In the genomic region with DNA sequence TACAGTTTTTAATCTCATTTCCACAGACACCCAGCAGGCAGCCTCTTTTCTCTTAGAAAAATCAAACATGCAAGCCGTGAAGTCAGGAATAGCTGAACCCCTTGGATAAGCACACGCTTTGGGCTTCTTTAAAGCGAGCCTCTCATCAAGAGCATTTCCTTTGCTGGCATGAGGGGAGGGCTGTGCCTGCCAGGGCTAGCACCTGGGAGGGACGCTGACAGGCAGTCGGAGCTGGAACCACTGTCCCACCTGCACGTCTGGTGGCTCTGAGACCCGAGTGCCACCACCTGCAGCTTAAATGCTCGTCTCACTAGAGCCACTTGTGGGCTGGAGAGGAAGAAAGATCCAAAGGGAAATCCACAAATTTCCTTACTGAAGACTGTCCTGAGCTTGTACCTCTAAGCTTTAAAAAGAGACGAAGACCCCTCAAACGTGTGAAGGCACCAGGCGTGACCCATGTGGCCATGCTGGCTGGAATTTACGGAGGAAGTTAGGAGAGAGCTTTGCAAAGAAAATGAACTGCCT, we compare ENCODE assay signal across 16 cellular contexts. TPM values are rescaled to one million over a fixed set of nuclear protein-coding genes. Genes with fewer than 3 reads are reported as not detected.
DNase-seq lines count a peak whose midpoint lies in the region; ATAC-seq, FAIRE-seq and TF ChIP-seq lines count a peak whose summit lies in the region.
"Had no signal": no experiment of that assay in that cellular context is flagged by ENCODE, and none has a peak within 500 bp of the region (broad histone marks: within the 10 kb centered on the region; RNA-seq: fewer than 3 reads in every experiment).

No MANE protein-coding gene starts in this region.

- H3K4me1 Mint-ChIP-seq in CD4-positive, alpha-beta memory T cell = peaks cover 14 to 24% (median 18%) of the 10 kb centered on the region in 4 donors

- no peak overlapping the region for H2BK15ac ChIP-seq in H1 (ENCODE audit: low read length)

- TF ChIP-seq POLR2A in H1 (IDR thresholded peaks at IDR 0.05; ENCODE audit: control extremely low read depth in 1 of 2, low read depth in 2 of 2, low read length in 2 of 2) (no peak), GM12892 (IDR thresholded peaks at IDR 0.05; ENCODE audit: low read depth, low read length) (no peak)

- CTCF ChIA-PET in CD4-positive, alpha-beta memory T cell (lab: Charles Lee; ENCODE audit: partially characterized antibody) = interaction anchor here (0.6 to 2.6 kb wide), 6 partner anchors 10 to 86 kb away, joined by 3 to 10 read pairs (median 4); a partner anchor contains a TSS
- CTCF ChIA-PET in H1 (lab: Charles Lee; ENCODE audit: partially characterized antibody) = interaction anchor here (1.3 to 2.4 kb wide), 4 partner anchors 10 to 345 kb away, joined by 4 to 8 read pairs (median 5); no protein-coding TSS in a partner anchor

- no peak for TF ChIP-seq EP300 in H1 (IDR thresholded peaks at IDR 0.05; ENCODE audit: borderline replicate concordance in 1 of 2, low read depth in 2 of 2, low read length in 2 of 2)

- H4K5ac ChIP-seq in H1 (ENCODE audit: insufficient read length, low read depth, low read length) = no peak overlapping the region

- no peak overlapping the region; the same call in 1 of the 2 replicates for H3K18ac ChIP-seq in H1 (ENCODE audit: extremely low read depth, low read length)

- ATAC-seq in GM18907 (IDR thresholded peaks at IDR 0.05; ENCODE audit: unreplicated experiment) (peak; percentile 26), HG03442 (IDR thresholded peaks at IDR 0.05; ENCODE audit: unreplicated experiment) (no peak)
- ATAC-seq: K562 had no signal

- no peak overlapping the region for H2BK12ac ChIP-seq in H1 (ENCODE audit: low read depth, low read length)

- H3K9ac ChIP-seq in H1 (replicated peaks in 1 of 4; ENCODE audit: extremely low read depth in 1 of 4, low read depth in 3 of 4, low read length in 3 of 4) = no peak overlapping the region
- H3K9ac ChIP-seq: BLaER1 had no signal

- H2BK20ac ChIP-seq in H1 (ENCODE audit: low read length) = no peak overlapping the region

- peaks cover 18% of the 10 kb centered on the region for H3K4me1 ChIP-seq in CD4-positive, alpha-beta memory T cell (ENCODE audit: insufficient read depth, low read length)
- H3K4me1 ChIP-seq in H1 (replicated peaks in 1 of 4; ENCODE audit: control insufficient read depth in 3 of 4, insufficient read depth in 4 of 4, low read length in 3 of 4) = no peaks in the 10 kb centered on the region; a peak in 2 of 7 replicates
- H3K4me1 ChIP-seq: BLaER1 had no signal

- H3K27me3 ChIP-seq in CD4-positive, alpha-beta memory T cell (ENCODE audit: insufficient read depth, low read length) = no peaks in the 10 kb centered on the region
- no peaks in the 10 kb centered on the region for H3K27me3 ChIP-seq in H1 (replicated peaks in 1 of 4; ENCODE audit: control insufficient read depth in 3 of 4, extremely low read depth in 1 of 4, insufficient read depth in 3 of 4, low read length in 3 of 4)
- H3K27me3 ChIP-seq: BLaER1 had no signal

- intact Hi-C loops in CD4-positive, alpha-beta memory T cell (cut with micrococcal nuclease) = no loop called here

- H4K8ac ChIP-seq in H1 (ENCODE audit: extremely low read depth, insufficient read depth, low read length) = no peak overlapping the region

- no peak overlapping the region for H3K4me2 ChIP-seq in H1 (ENCODE audit: insufficient read depth in 1 of 2, low read depth in 2 of 2, low read length in 2 of 2)
- H3K4me2 ChIP-seq: BLaER1 had no signal

- H3K14ac ChIP-seq in H1 (ENCODE audit: insufficient read length) = no peak overlapping the region

- TF ChIP-seq CTCF in H1 (IDR thresholded peaks at IDR 0.05; ENCODE audit: control extremely low read depth in 1 of 3, insufficient read depth in 1 of 3, low read depth in 1 of 3, low read length in 3 of 3) = no peak

- no peak overlapping the region for H3K4ac ChIP-seq in H1 (replicated peaks; ENCODE audit: insufficient read length, low read depth, low read length)

- no peaks in the 10 kb centered on the region for H3K27me3 Mint-ChIP-seq in CD4-positive, alpha-beta memory T cell

- peak overlapping the region; percentile 20 for H3K27ac ChIP-seq in CD4-positive, alpha-beta memory T cell (ENCODE audit: low read depth, low read length)
- H3K27ac ChIP-seq in H1 (ENCODE audit: low read depth, low read length) = no peak overlapping the region
- H3K27ac ChIP-seq: BLaER1 had no signal

- H2AFZ ChIP-seq in H1 (ENCODE audit: low read length) = no peak overlapping the region

- H2BK5ac ChIP-seq in H1 (ENCODE audit: low read depth, low read length) = no peak overlapping the region

- H3K9me3 ChIP-seq in CD4-positive, alpha-beta memory T cell (ENCODE audit: control insufficient read depth in 1 of 2, low read length in 2 of 2) = no peaks in the 10 kb centered on the region
- H3K9me3 ChIP-seq in H1 (ENCODE audit: insufficient read depth in 2 of 2, low read depth in 1 of 2, low read length in 1 of 2) = no peaks in the 10 kb centered on the region
- H3K9me3 ChIP-seq: BLaER1, prostate gland had no signal

- H3K79me2 ChIP-seq in H1 (ENCODE audit: control insufficient read depth in 1 of 2, insufficient read depth in 2 of 2, low read length in 2 of 2) = no peaks in the 10 kb centered on the region

- peak overlapping the region; percentile 42 to 94 (median 91) for H3K27ac Mint-ChIP-seq in CD4-positive, alpha-beta memory T cell

- H3K36me3 ChIP-seq in CD4-positive, alpha-beta memory T cell (ENCODE audit: insufficient read depth, low read length) = peaks cover 5% of the 10 kb centered on the region
- peaks cover 2 to 13% (median 7%) of the 10 kb centered on the region in 4 experiments for H3K36me3 ChIP-seq in H1 (ENCODE audit: control insufficient read depth in 2 of 4, insufficient read depth in 4 of 4, low read length in 3 of 4)
- H3K36me3 ChIP-seq: prostate gland had no signal

- no peak overlapping the region for H2BK120ac ChIP-seq in H1 (replicated peaks; ENCODE audit: low read depth, low read length)

- H3K9me3 Mint-ChIP-seq in CD4-positive, alpha-beta memory T cell = no peaks in the 10 kb centered on the region

- no peak overlapping the region for H3K56ac ChIP-seq in H1 (replicated peaks; ENCODE audit: insufficient read length, low read depth, low read length)

- H3K36me3 Mint-ChIP-seq in CD4-positive, alpha-beta memory T cell = peaks cover 22 to 29% of the 10 kb centered on the region in 2 donors

- no peak overlapping the region for H3K23ac ChIP-seq in H1 (ENCODE audit: insufficient read length)

- H3K4me3 Mint-ChIP-seq in CD4-positive, alpha-beta memory T cell = peak overlapping the region in 7 of 8 donors; percentile 43 to 82 (median 71)

- H4K20me1 ChIP-seq in H1 (replicated peaks in 1 of 2; ENCODE audit: control insufficient read depth in 1 of 2, insufficient read depth in 2 of 2, low read length in 2 of 2) = peaks cover 0 to 3% of the 10 kb centered on the region in 2 experiments

- 86% methylated on average over 12 of the region's 12 CpGs; no CpG with 5 or more reads in 1 of the 2 experiments for WGBS in H1 (ENCODE audit: extremely low coverage in 1 of 2, insufficient coverage in 1 of 2, insufficient read length in 1 of 2, insufficient replicate concordance in 2 of 2, low coverage in 1 of 2, low lambda C conversion rate in 2 of 2, missing lambda C conversion rate in 1 of 2), 2 experiments

- POLR2A ChIA-PET in CD4-positive, alpha-beta memory T cell (lab: Charles Lee; ENCODE audit: partially characterized antibody) = interaction anchor here (0.9 to 2.4 kb wide), 6 partner anchors 8 to 180 kb away, joined by 3 to 8 read pairs (median 5); a partner anchor contains a TSS
- POLR2A ChIA-PET in H1 (lab: Charles Lee; ENCODE audit: partially characterized antibody) = interaction anchor here (1.6 kb wide), 1 partner anchor 10 kb away, joined by 4 read pairs; a partner anchor contains a TSS

- no peak for FAIRE-seq in H1 (lab: Jason Lieb, UNC)
- no peak for FAIRE-seq in GM12892 (lab: Jason Lieb, UNC)
- FAIRE-seq: K562, keratinocyte had no signal

- H3K4me3 ChIP-seq in CD4-positive, alpha-beta memory T cell (ENCODE audit: low read length in 2 of 2) = no peak overlapping the region
- H3K4me3 ChIP-seq in H1 (ENCODE audit: extremely low read depth in 1 of 4, insufficient read depth in 2 of 4, low read depth in 3 of 4, low read length in 4 of 4) = no peak overlapping the region
- H3K4me3 ChIP-seq: BLaER1, K562, prostate gland had no signal

- no peaks in the 10 kb centered on the region for H3K79me1 ChIP-seq in H1 (ENCODE audit: low read depth, low read length)

- TF ChIP-seq RAD21 in H1 (IDR thresholded peaks at IDR 0.05 in 1 of 2, conservative IDR thresholded peaks at IDR 0.05 in 1 of 2; ENCODE audit: low read depth in 2 of 2, low read length in 2 of 2) = no peak

- H3K23me2 ChIP-seq in H1 (ENCODE audit: low read depth, low read length) = no peaks in the 10 kb centered on the region

- DNase-seq in CD4-positive, alpha-beta memory T cell = no peak
- DNase-seq in SHP77 treated with DMSO at 0.1 percent for 48 hours (lab: John Stamatoyannopoulos, UW) (peak; percentile 33), H1 (ENCODE audit: low read depth in 1 of 2, low spot score in 2 of 2) (no peak), NCI-H748 (lab: John Stamatoyannopoulos, UW; ENCODE audit: unreplicated experiment) (no peak), NCI-H1436 (lab: John Stamatoyannopoulos, UW) (no peak), GM12892 (ENCODE audit: insufficient read length) (no peak)
- DNase-seq: erythroblast; NCI-H526; stimulated activated CD4-positive, alpha-beta T cell treated with anti-CD3 and anti-CD28 coated beads, Interleukin-1b, Interleukin-23, amount 100 ng/mL, for 48 hours; stimulated activated CD8-positive, alpha-beta memory T cell treated with anti-CD3 and anti-CD28 coated beads, Interleukin-4, amount 100 ng/mL, for 48 hours had no signal

- H2AK5ac ChIP-seq in H1 (ENCODE audit: low read depth, low read length) = no peak overlapping the region

- no peak overlapping the region for H4K91ac ChIP-seq in H1 (replicated peaks; ENCODE audit: insufficient read length, low read length)

TF ChIP-seq in H1, 55 proteins besides CTCF, POLR2A, EP300 and RAD21 (continues in another document):
- TF ChIP-seq POLR2AphosphoS5 (IDR thresholded peaks at IDR 0.05; ENCODE audit: low read depth, low read length) = 0 out of 2 replicates have a peak, but pooled peaks have one; percentile 2

RNA-seq across cellular contexts. Expression of a gene that starts 9.4 kb away (rescaled TPM):
- 1 to 10 TPM; 1.0 to 3.1 TPM for total RNA-seq in CD4-positive, alpha-beta memory T cell
- under 1 TPM in 1 of 2 donors, not detected in 1; 0.31 TPM for polyA plus RNA-seq in CD4-positive, alpha-beta memory T cell
- total RNA-seq in H1 (2021; fragmentation: NEBNext Ultra II Directional; extraction: Animal tissue kit (Norgen Biotek cat#: 25700)) = 4.1 and 5.2 TPM in 2 replicates
- 4.8 and 5.4 TPM in 2 replicates for polyA plus RNA-seq in H1 (2011; rRNA removed)
- polyA plus RNA-seq in H1 (2011; cell fraction: cytosol; rRNA removed) = 3.7 TPM
- polyA plus RNA-seq in H1 (2011; cell fraction: nucleus; rRNA removed) = 3.7 TPM
- 1.2 to 2.5 TPM (median 2.0 TPM) in 4 replicates for polyA plus RNA-seq in H1 (2012, experiment 1 of 2)
- 4.9 TPM for polyA plus RNA-seq in H1 (2012, experiment 2 of 2)
- polyA plus RNA-seq in H1 (2013, experiment 1 of 2) = 3.4 TPM
- polyA plus RNA-seq in H1 (2013, experiment 2 of 2) = 3.8 TPM
- polyA minus RNA-seq in H1 (2011; rRNA and poly(A)+ RNA removed) = 0.37 and 0.95 TPM in 2 replicates
- 1.4 TPM for polyA minus RNA-seq in H1 (2011; cell fraction: cytosol; rRNA and poly(A)+ RNA removed)
- polyA minus RNA-seq in H1 (2011; cell fraction: nucleus; rRNA and poly(A)+ RNA removed) = 1.5 TPM
- polyA plus RNA-seq in GM12892 (2012; ENCODE audit: missing spikeins) = 1.0 TPM
